Comparison of ENCODE assay signal across 13 cellular contexts in genomic region chr5:15695171-15695676, GRCh38.
A peak's percentile ranks its signal among the peaks of the same experiment; 100 is the strongest.
DNase-seq lines count a peak whose midpoint lies in the region; TF ChIP-seq lines count a peak whose summit lies in the region.
"Had no signal": no experiment of that assay in that cellular context is flagged by ENCODE, and none has a peak within 500 bp of the region (broad histone marks: within the 10 kb centered on the region; RNA-seq: fewer than 3 reads in every experiment).

No MANE protein-coding gene starts in this region.

- H3K9me3 ChIP-seq in stomach, result no peaks in the 10 kb centered on the region
- H3K9me3 ChIP-seq: Caco-2 had no signal

- peaks cover 0 to 16% (median 7%) of the 10 kb centered on the region in 4 donors for H3K4me1 ChIP-seq in stomach
- H3K4me1 ChIP-seq: Caco-2, parathyroid adenoma had no signal

- no peaks in the 10 kb centered on the region for H3K36me3 ChIP-seq in stomach

- peak; percentile 53 for DNase-seq in HS-5 (ENCODE audit: low read depth)
- DNase-seq in cardiac fibroblast (ENCODE audit: low read depth in 2 of 2), result peak; percentile 21 to 55
- peak; percentile 75 for DNase-seq in left kidney (ENCODE audit: low read depth, low spot score)
- no peak for DNase-seq in stomach
- no peak for DNase-seq in UCSD-AML1 (lab: John Stamatoyannopoulos, UW; ENCODE audit: unreplicated experiment)
- DNase-seq in NCI-H2107 treated with DMSO at 0.1 percent for 48 hours (lab: John Stamatoyannopoulos, UW; ENCODE audit: unreplicated experiment), result no peak
- DNase-seq in HuH-7 (ENCODE audit: low spot score), result no peak
- DNase-seq in NCI-H2227 treated with DMSO at 0.1 percent for 48 hours (lab: John Stamatoyannopoulos, UW), result no peak
- DNase-seq: Caco-2, cerebellar nuclear complex, hypothalamus, T-helper 9 cell had no signal

- no peaks in the 10 kb centered on the region for H3K27me3 ChIP-seq in stomach

- no peak for TF ChIP-seq EP300 in stomach (IDR thresholded peaks at IDR 0.05)

- WGBS in stomach, 5 donors, result 25 to 49% (median 39%) methylated on average over 4 of the region's 4 CpGs

- H3K27ac ChIP-seq in stomach, result peak overlapping the region in 3 of 5 donors; percentile 7 to 40 (median 21)
- H3K27ac ChIP-seq: parathyroid adenoma had no signal

- intact Hi-C loops in stomach (cut with DNase I; ENCODE audit: low total_unique reads), result no loop called here

- TF ChIP-seq CTCF in cardiac fibroblast (IDR thresholded peaks at IDR 0.05; ENCODE audit: low read depth, low read length) (no peak), stomach (IDR thresholded peaks at IDR 0.05) (no peak)

- no peak for TF ChIP-seq POLR2A in stomach (IDR thresholded peaks at IDR 0.05)

- H3K4me3 ChIP-seq in cardiac fibroblast (replicated peaks in 1 of 2; ENCODE audit: low read depth in 2 of 2, low read length in 2 of 2) (no peak overlapping the region), stomach (no peak overlapping the region)

Comparison
In these comparisons a context has a peak if more than half of its experiments do, and no peak if none do; other contexts are left out.
1. DNase-seq: peak in HS-5 (single experiment), cardiac fibroblast (2 of 2) and left kidney (single experiment); none in stomach (single experiment), UCSD-AML1 (single experiment), NCI-H2107 treated with DMSO at 0.1 percent for 48 hours (single experiment), HuH-7 (single experiment) and NCI-H2227 treated with DMSO at 0.1 percent for 48 hours (single experiment).